9 cellular contexts compared by ENCODE assay signal in genomic region chr15:86961669-86962068, GRCh38.
"Had no signal": no experiment of that assay in that cellular context is flagged by ENCODE, and none has a peak within 500 bp of the region (broad histone marks: within the 10 kb centered on the region; RNA-seq: fewer than 3 reads in every experiment).

No MANE protein-coding gene starts in this region.

- H3K9me3 ChIP-seq: HAP-1 had no signal

- H3K4me3 Mint-ChIP-seq: HFFc6, IgD-negative memory B cell had no signal

- FAIRE-seq: H54, HepG2 had no signal

- H3K27ac ChIP-seq: HL-60 had no signal

- H3K27ac Mint-ChIP-seq: HFFc6, IgD-negative memory B cell had no signal

- H3K4me1 Mint-ChIP-seq: IgD-negative memory B cell had no signal

- H3K36me3 Mint-ChIP-seq: IgD-negative memory B cell had no signal

- H3K4me1 ChIP-seq: HAP-1 had no signal

- ATAC-seq: HCT116, HepG2 had no signal

- DNase-seq: GOT3, HFFc6, KBM-7 had no signal

- H3K36me3 ChIP-seq: HAP-1 had no signal

- H3K4me3 ChIP-seq: HAP-1 had no signal

- H3K27me3 Mint-ChIP-seq: IgD-negative memory B cell had no signal
